8 cellular contexts compared by ENCODE assay signal in the genomic region with DNA sequence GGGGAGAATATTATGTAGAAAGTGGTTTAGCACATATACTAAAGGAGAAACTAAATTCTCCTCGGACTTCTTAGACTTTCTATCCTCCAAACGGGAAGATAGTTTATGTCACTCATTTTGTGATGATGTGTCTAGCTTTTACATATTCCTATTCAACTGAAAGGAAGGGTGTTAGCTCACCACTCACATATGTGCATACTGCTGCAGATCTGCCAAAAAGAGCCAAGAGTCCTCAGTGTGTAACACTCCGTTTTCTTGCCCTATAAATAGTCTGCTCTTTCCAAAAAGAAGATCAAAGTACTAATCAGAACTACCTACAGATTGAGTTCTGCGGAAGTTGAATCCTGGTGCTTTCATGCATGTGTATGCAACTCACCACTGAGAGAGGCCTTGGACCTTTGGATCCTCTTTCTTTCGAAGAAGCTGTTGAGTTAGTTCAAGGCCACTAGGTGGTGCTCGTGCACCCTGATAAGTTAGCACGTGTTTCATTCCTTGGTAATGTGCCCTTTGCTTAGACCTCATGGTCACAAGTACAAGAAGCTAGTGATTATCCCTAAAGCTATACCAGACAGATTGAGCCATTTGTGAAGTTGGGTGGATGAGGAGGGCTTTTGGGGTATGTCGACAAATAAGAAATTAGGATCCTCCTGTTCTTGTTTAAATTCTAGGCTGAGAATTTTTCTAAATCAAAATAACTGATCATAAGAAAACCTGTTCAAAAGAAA. TPM values are rescaled to one million over a fixed set of nuclear protein-coding genes. Genes with fewer than 3 reads are reported as not detected.
DNase-seq lines count a peak whose midpoint lies in the region; ATAC-seq, FAIRE-seq and TF ChIP-seq lines count a peak whose summit lies in the region.

No MANE protein-coding gene starts in this region.

- H3K4me3 Mint-ChIP-seq in activated B cell treated with CpG ODN at 0.5 μM for 24 hours: no peak overlapping the region

- H3K27ac ChIP-seq in keratinocyte (ENCODE audit: control insufficient read depth, insufficient read depth, low read length): no peak overlapping the region

- H3K27me3 ChIP-seq in keratinocyte (ENCODE audit: control insufficient read depth, extremely low read depth, insufficient read depth, low read length): no peaks in the 10 kb centered on the region

- H3K36me3 Mint-ChIP-seq in activated B cell treated with CpG ODN at 0.5 μM for 24 hours (ENCODE audit: low read depth): peaks cover 8% of the 10 kb centered on the region

- H3K9me1 ChIP-seq in keratinocyte (ENCODE audit: control insufficient read depth, extremely low read depth, insufficient read depth, low read length): no peaks in the 10 kb centered on the region

- FAIRE-seq in keratinocyte (lab: Jason Lieb, UNC): peak; percentile 95

- ATAC-seq in GM19043 (IDR thresholded peaks at IDR 0.05; ENCODE audit: low read depth, unreplicated experiment) (peak; percentile 93), HG03342 (IDR thresholded peaks at IDR 0.05; ENCODE audit: unreplicated experiment) (peak; percentile 94), activated B cell treated with CpG ODN at 0.5 μM for 24 hours (ENCODE audit: low read depth) (peak; percentile 97)

- H2AFZ ChIP-seq in keratinocyte (ENCODE audit: control insufficient read depth, low read length): no peak overlapping the region

- H3K27me3 Mint-ChIP-seq in activated B cell treated with CpG ODN at 0.5 μM for 24 hours: no peaks in the 10 kb centered on the region

- dilution Hi-C loops in keratinocyte (cut with MboI; ENCODE audit: extremely low pct_ligation_motif_present, low sequenced_read_pairs): no loop called here

- no peaks in the 10 kb centered on the region for H3K9me3 Mint-ChIP-seq in activated B cell treated with CpG ODN at 0.5 μM for 24 hours

- peak; percentile 98 for DNase-seq in Ammon's horn (ENCODE audit: low spot score)
- peak; percentile 81 for DNase-seq in NCI-H345 (lab: John Stamatoyannopoulos, UW)
- DNase-seq in activated B cell treated with CpG ODN at 0.5 μM for 24 hours: peak; percentile 39
- DNase-seq in cardiac fibroblast (ENCODE audit: low read depth in 2 of 2): peak; percentile 97 to 98
- peak; percentile 88 for DNase-seq in keratinocyte (ENCODE audit: low read depth, low spot score)
- peak; percentile 68 for DNase-seq in stimulated activated CD4-positive, alpha-beta T cell treated with anti-CD3 and anti-CD28 coated beads, Interleukin-2, amount 100 ng/mL, for 4 hours (ENCODE audit: low read depth)

- no peak overlapping the region for H3K9ac ChIP-seq in keratinocyte (ENCODE audit: control insufficient read depth, extremely low read depth, insufficient read depth, low read length)

- H3K4me1 Mint-ChIP-seq in activated B cell treated with CpG ODN at 0.5 μM for 24 hours: peaks cover 3% of the 10 kb centered on the region

- H3K4me2 ChIP-seq in keratinocyte (ENCODE audit: control insufficient read depth, extremely low read depth, insufficient read depth, low read depth, low read length): no peak overlapping the region

- no peaks in the 10 kb centered on the region for H4K20me1 ChIP-seq in keratinocyte (ENCODE audit: control insufficient read depth, extremely low read depth, insufficient read depth, low read length)

- H3K27ac Mint-ChIP-seq in activated B cell treated with CpG ODN at 0.5 μM for 24 hours: no peak overlapping the region

- CTCF ChIA-PET in activated B cell treated with CpG ODN at 0.5 μM for 24 hours (lab: Charles Lee): interaction anchor here (0.5 to 9.7 kb wide), 31 partner anchors 9 to 554 kb away, joined by 3 to 327 read pairs (median 4); partner anchors contain the start of genes MPLKIP and YAE1

- H3K4me1 ChIP-seq in keratinocyte (ENCODE audit: control insufficient read depth, extremely low read depth, insufficient read depth, low read length): no peaks in the 10 kb centered on the region

- TF ChIP-seq CTCF in activated B cell treated with CpG ODN at 0.5 μM for 24 hours (IDR thresholded peaks at IDR 0.05) (no peak), cardiac fibroblast (IDR thresholded peaks at IDR 0.05; ENCODE audit: low read depth, low read length) (peak; percentile 72), keratinocyte (optimal IDR thresholded peaks at IDR 0.05 in 1 of 3, IDR thresholded peaks at IDR 0.05 in 1 of 3, conservative IDR thresholded peaks at IDR 0.05 in 1 of 3; ENCODE audit: extremely low read depth in 1 of 3, insufficient read depth in 2 of 3, low read length in 3 of 3) (peak; percentile 71 to 91 (median 90))

- intact Hi-C loops in activated B cell treated with CpG ODN at 0.5 μM for 24 hours (cut with micrococcal nuclease): loop anchor here (1.0 to 5.0 kb wide), 5 partner anchors 44 to 472 kb away; partner anchors contain the start of gene CDK13

- no peaks in the 10 kb centered on the region for H3K36me3 ChIP-seq in keratinocyte (ENCODE audit: control insufficient read depth in 2 of 2, extremely low read depth in 1 of 2, insufficient read depth in 2 of 2, low read length in 2 of 2)

- H3K4me3 ChIP-seq in cardiac fibroblast (replicated peaks in 1 of 2; ENCODE audit: low read depth in 2 of 2, low read length in 2 of 2): no peak overlapping the region
- no peak overlapping the region for H3K4me3 ChIP-seq in keratinocyte (ENCODE audit: control insufficient read depth in 2 of 3, extremely low read depth in 1 of 3, insufficient read depth in 2 of 3, low read depth in 1 of 3, low read length in 3 of 3)

- H3K79me2 ChIP-seq in keratinocyte (ENCODE audit: control insufficient read depth, insufficient read depth, low read length): no peaks in the 10 kb centered on the region

- POLR2A ChIA-PET in activated B cell treated with CpG ODN at 0.5 μM for 24 hours (lab: Charles Lee): interaction anchor here (0.7 to 1.4 kb wide), 5 partner anchors 43 to 368 kb away, joined by 3 to 21 read pairs (median 4); partner anchors contain the start of gene RALA

- H3K9me3 ChIP-seq in keratinocyte (ENCODE audit: control insufficient read depth, low read depth, low read length): no peaks in the 10 kb centered on the region

RNA-seq across cellular contexts. Expression of gene YAE1, which starts 14.1 kb away (rescaled TPM):
- total RNA-seq in activated B cell treated with CpG ODN at 0.5 μM for 24 hours: 13.3 and 16.1 TPM in 2 replicates
- 21.7 to 43.7 TPM (median 23.0 TPM) in 3 replicates for polyA plus RNA-seq in keratinocyte
- 12.4 TPM for polyA plus RNA-seq in keratinocyte (2011; ENCODE audit: low read depth)
- 19.5 and 35.7 TPM in 2 replicates for polyA plus RNA-seq in keratinocyte (2011; cell fraction: cytosol; rRNA removed)
- polyA plus RNA-seq in keratinocyte (2011; cell fraction: nucleus; rRNA removed): 19.2 and 24.1 TPM in 2 replicates
- 12.8 and 20.3 TPM in 2 replicates for polyA plus RNA-seq in keratinocyte (2012; ENCODE audit: low replicate concordance)
- polyA minus RNA-seq in keratinocyte: 2.2 to 15.9 TPM (median 4.4 TPM) in 3 replicates
- 15.5 TPM for polyA minus RNA-seq in keratinocyte (2011; cell fraction: cytosol; rRNA and poly(A)+ RNA removed)
- 9.0 and 15.5 TPM in 2 replicates for polyA minus RNA-seq in keratinocyte (2011; cell fraction: nucleus; rRNA and poly(A)+ RNA removed)

RNA-seq across cellular contexts. Expression of gene RALA, which starts 43.1 kb away (rescaled TPM):
- 32.6 and 37.3 TPM in 2 replicates for total RNA-seq in activated B cell treated with CpG ODN at 0.5 μM for 24 hours
- polyA plus RNA-seq in keratinocyte: 40.5 to 64.6 TPM (median 44.2 TPM) in 3 replicates
- polyA plus RNA-seq in keratinocyte (2011; ENCODE audit: low read depth): 143 TPM
- polyA plus RNA-seq in keratinocyte (2011; cell fraction: cytosol; rRNA removed): 44.0 and 74.3 TPM in 2 replicates
- 30.9 and 38.6 TPM in 2 replicates for polyA plus RNA-seq in keratinocyte (2011; cell fraction: nucleus; rRNA removed)
- polyA plus RNA-seq in keratinocyte (2012; ENCODE audit: low replicate concordance): 37.1 and 66.7 TPM in 2 replicates
- polyA minus RNA-seq in keratinocyte: 30.9 to 60.7 TPM (median 30.9 TPM) in 3 replicates
- 71.0 TPM for polyA minus RNA-seq in keratinocyte (2011; cell fraction: cytosol; rRNA and poly(A)+ RNA removed)
- 30.6 and 42.5 TPM in 2 replicates for polyA minus RNA-seq in keratinocyte (2011; cell fraction: nucleus; rRNA and poly(A)+ RNA removed)

Comparison
In these comparisons a context has a peak if more than half of its experiments do, and no peak if none do; other contexts are left out.
1. DNase-seq: peak in every context shown above with its lines; median percentile 98 in Ammon's horn; 98 in cardiac fibroblast; 88 in keratinocyte; 81 in NCI-H345; 68 in stimulated activated CD4-positive, alpha-beta T cell treated with anti-CD3 and anti-CD28 coated beads, Interleukin-2, amount 100 ng/mL, for 4 hours; 39 in activated B cell treated with CpG ODN at 0.5 μM for 24 hours.